Comparison of ENCODE assay signal across 18 cellular contexts in the genomic region with DNA sequence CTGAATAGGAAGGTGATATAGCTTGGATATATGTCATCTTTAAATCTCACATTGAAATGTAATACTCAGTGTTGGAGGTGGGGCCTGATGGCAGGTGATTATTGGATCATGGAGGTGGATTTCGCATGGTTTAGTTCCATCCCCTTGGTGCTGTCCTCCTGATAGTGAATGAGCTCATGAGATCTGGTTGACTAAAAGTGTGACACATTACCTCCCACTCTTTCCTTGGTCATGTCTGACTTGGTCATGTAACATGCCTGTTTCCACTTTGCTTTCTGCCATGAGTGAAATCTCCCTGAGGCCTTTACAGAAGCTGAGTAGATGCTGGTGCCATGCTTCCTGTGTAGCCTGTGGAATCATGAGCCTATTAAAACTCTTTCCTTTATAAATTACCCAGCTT.
"Had no signal": no experiment of that assay in that cellular context is flagged by ENCODE, and none has a peak within 500 bp of the region (broad histone marks: within the 10 kb centered on the region; RNA-seq: fewer than 3 reads in every experiment).

No MANE protein-coding gene starts in this region.

- DNase-seq: effector memory CD4-positive, alpha-beta T cell; glutamatergic neuron; islet precursor cell; mammary epithelial cell; naive thymus-derived CD4-positive, alpha-beta T cell; nephron progenitor cell; psoas muscle; retina; right lobe of liver; stimulated activated CD4-positive, alpha-beta T cell treated with anti-CD3 and anti-CD28 coated beads, Interleukin-4, amount 100 ng/mL, for 24 hours; stimulated activated naive B cell treated with anti-CD40 and anti-IgM and Interleukin-4, amounts not matched to agents 10 μg/mL and 1 μg/mL and 100 μg/mL, for 72 hours; trophoblast cell had no signal

- H3K79me2 ChIP-seq: parathyroid adenoma had no signal

- FAIRE-seq: endometrium had no signal

- H3K27me3 Mint-ChIP-seq: stimulated activated naive B cell treated with anti-CD40 and anti-IgM and Interleukin-4, amounts not matched to agents 10 μg/mL and 1 μg/mL and 100 μg/mL, for 72 hours had no signal

- H3K9me3 ChIP-seq: esophagus muscularis mucosa, gastroesophageal sphincter, psoas muscle, right lobe of liver had no signal

- H3K4me1 Mint-ChIP-seq: naive thymus-derived CD4-positive, alpha-beta T cell; nephron progenitor cell; stimulated activated naive B cell treated with anti-CD40 and anti-IgM and Interleukin-4, amounts not matched to agents 10 μg/mL and 1 μg/mL and 100 μg/mL, for 72 hours had no signal

- H3K27me3 ChIP-seq: esophagus muscularis mucosa, gastroesophageal sphincter, right lobe of liver had no signal

- H3K27ac Mint-ChIP-seq: naive thymus-derived CD4-positive, alpha-beta T cell; nephron progenitor cell; stimulated activated naive B cell treated with anti-CD40 and anti-IgM and Interleukin-4, amounts not matched to agents 10 μg/mL and 1 μg/mL and 100 μg/mL, for 72 hours had no signal

- H3K27ac ChIP-seq: epithelial cell of prostate, esophagus muscularis mucosa, gastroesophageal sphincter, parathyroid adenoma, psoas muscle, right lobe of liver had no signal

- H2AFZ ChIP-seq: parathyroid adenoma had no signal

- H3K36me3 Mint-ChIP-seq: naive thymus-derived CD4-positive, alpha-beta T cell; stimulated activated naive B cell treated with anti-CD40 and anti-IgM and Interleukin-4, amounts not matched to agents 10 μg/mL and 1 μg/mL and 100 μg/mL, for 72 hours had no signal

- ATAC-seq: gastroesophageal sphincter; left lobe of liver; naive thymus-derived CD4-positive, alpha-beta T cell; psoas muscle; right lobe of liver had no signal

- H3K9ac ChIP-seq: parathyroid adenoma had no signal

- H3K4me3 Mint-ChIP-seq: naive thymus-derived CD4-positive, alpha-beta T cell; nephron progenitor cell; stimulated activated naive B cell treated with anti-CD40 and anti-IgM and Interleukin-4, amounts not matched to agents 10 μg/mL and 1 μg/mL and 100 μg/mL, for 72 hours had no signal

- H3K36me3 ChIP-seq: esophagus muscularis mucosa, gastroesophageal sphincter, right lobe of liver had no signal

- H3K4me3 ChIP-seq: esophagus muscularis mucosa, gastroesophageal sphincter, psoas muscle, right lobe of liver had no signal

- H3K4me1 ChIP-seq: esophagus muscularis mucosa, gastroesophageal sphincter, parathyroid adenoma, psoas muscle, right lobe of liver had no signal
